In genomic region chr7:70583965-70584883, GRCh38 we compare ENCODE assay signal across 18 cellular contexts.
DNase-seq lines count a peak whose midpoint lies in the region; ATAC-seq and TF ChIP-seq lines count a peak whose summit lies in the region.
"Had no signal": no experiment of that assay in that cellular context is flagged by ENCODE, and none has a peak within 500 bp of the region (broad histone marks: within the 10 kb centered on the region; RNA-seq: fewer than 3 reads in every experiment).

No MANE protein-coding gene starts in this region.

- H3K4me1 ChIP-seq in smooth muscle cell (ENCODE audit: low read depth): peaks cover 37% of the 10 kb centered on the region
- H3K4me1 ChIP-seq: left lung had no signal

- TF ChIP-seq CTCF in smooth muscle cell (IDR thresholded peaks at IDR 0.05; ENCODE audit: borderline replicate concordance, insufficient read depth, poor library complexity, severe bottlenecking): no peak

- WGBS in smooth muscle cell (ENCODE audit: low lambda C conversion rate): 78% methylated on average over 16 of the region's 16 CpGs

- H3K79me2 ChIP-seq in smooth muscle cell (ENCODE audit: low read depth): no peaks in the 10 kb centered on the region

- H3K4me3 ChIP-seq in smooth muscle cell: no peak overlapping the region
- H3K4me3 ChIP-seq: left lung had no signal

- H3K9me3 ChIP-seq in smooth muscle cell (replicated peaks; ENCODE audit: low read depth): no peaks in the 10 kb centered on the region
- H3K9me3 ChIP-seq: left lung had no signal

- H3K27me3 ChIP-seq in smooth muscle cell (ENCODE audit: low read depth): no peaks in the 10 kb centered on the region
- H3K27me3 ChIP-seq: left lung had no signal

- peak overlapping the region; percentile 75 for H3K4me2 ChIP-seq in smooth muscle cell

- no peaks in the 10 kb centered on the region for H4K20me1 ChIP-seq in smooth muscle cell (ENCODE audit: low read depth)

- no peak overlapping the region for H2AFZ ChIP-seq in smooth muscle cell (ENCODE audit: low read depth)

- no peaks in the 10 kb centered on the region for H3K36me3 ChIP-seq in smooth muscle cell (ENCODE audit: low read depth)
- H3K36me3 ChIP-seq: left lung had no signal

- H3F3A ChIP-seq in smooth muscle cell (ENCODE audit: low read depth): peaks cover 14% of the 10 kb centered on the region

- H3K27ac ChIP-seq in smooth muscle cell (ENCODE audit: low read depth): no peak overlapping the region
- H3K27ac ChIP-seq: left lung had no signal

- DNase-seq in NCI-H1694 treated with DMSO at 0.1 percent for 48 hours (lab: John Stamatoyannopoulos, UW) (peak; percentile 67), NCI-H1694 (lab: John Stamatoyannopoulos, UW) (no peak), left lobe of liver (ENCODE audit: low spot score) (no peak), smooth muscle cell (lab: John Stamatoyannopoulos, UW; ENCODE audit: unreplicated experiment) (no peak)
- DNase-seq in activated CD4-positive, alpha-beta T cell treated with anti-CD3 and anti-CD28 coated beads, Interleukin-2, amount 50 U/mL, for 1 hour: no peak
- DNase-seq: 8988T; activated T-cell treated with anti-CD3 and anti-CD28 coated beads for 4 hours; C1 segment of cervical spinal cord; DMS79; left lung; naive thymus-derived CD4-positive, alpha-beta T cell; NCI-H2029; stimulated activated CD4-positive, alpha-beta T cell treated with anti-CD3 and anti-CD28 coated beads, Interleukin-2, amount 100 ng/mL, for 24 hours had no signal

- no peak overlapping the region for H3K9ac ChIP-seq in smooth muscle cell (ENCODE audit: low read depth)

- ATAC-seq in SK-N-SH treated with all-trans-retinoic acid at 6 μM for 48 hours: peak; percentile 16; the same call in 1 of the 3 replicates
- ATAC-seq in left lobe of liver: peak; percentile 44
- ATAC-seq in HG03108 (IDR thresholded peaks at IDR 0.05; ENCODE audit: unreplicated experiment): no peak
- no peak for ATAC-seq in HG03520 (IDR thresholded peaks at IDR 0.05; ENCODE audit: unreplicated experiment)
- ATAC-seq: activated CD4-positive, alpha-beta T cell treated with anti-CD3 and anti-CD28 coated beads for 36 hours; left lung; naive thymus-derived CD4-positive, alpha-beta T cell; Right ventricle myocardium inferior had no signal

TF ChIP-seq in SK-N-SH treated with all-trans-retinoic acid at 6 μM for 48 hours, 23 proteins besides CTCF, POLR2A, EP300 and RAD21:
- TF ChIP-seq SNAI2 (CRISPR knock-in tag; IDR thresholded peaks at IDR 0.05) (0 out of 2 replicates have a peak, but pooled peaks have one; percentile 40), TSHZ2 (CRISPR knock-in tag; IDR thresholded peaks at IDR 0.05) (no peak), ARNTL (CRISPR knock-in tag; IDR thresholded peaks at IDR 0.05; ENCODE audit: borderline replicate concordance, low read depth) (no peak)

Comparison
In these comparisons a context has a peak if more than half of its experiments do, and no peak if none do; other contexts are left out.
1. ATAC-seq: peak in SK-N-SH treated with all-trans-retinoic acid at 6 μM for 48 hours (single experiment) and left lobe of liver (single experiment); none in HG03108 (single experiment) and HG03520 (single experiment).